In genomic region chr5:44089419-44090125, GRCh38 we compare ENCODE assay signal across 17 cellular contexts.
"Had no signal": no experiment of that assay in that cellular context is flagged by ENCODE, and none has a peak within 500 bp of the region (broad histone marks: within the 10 kb centered on the region; RNA-seq: fewer than 3 reads in every experiment).

No MANE protein-coding gene starts in this region.

- ATAC-seq: activated CD4-positive, CD25-positive, alpha-beta regulatory T cell treated with anti-CD3 and anti-CD28 coated beads, Interleukin-2, amount 50 U/mL, for 24 hours; activated naive CD8-positive, alpha-beta T cell treated with anti-CD3 and anti-CD28 coated beads, Interleukin-2, amount 50 U/mL, for 24 hours; stimulated activated memory B cell treated with anti-CD40 and anti-IgM and Interleukin-4, amounts not matched to agents 10 μg/mL and 1 μg/mL and 100 μg/mL, for 72 hours; T-cell had no signal

- H3K27me3 ChIP-seq: dorsolateral prefrontal cortex, tibial nerve had no signal

- H3K27ac ChIP-seq: dorsolateral prefrontal cortex, psoas muscle had no signal

- DNase-seq: activated CD4-positive, alpha-beta T cell treated with anti-CD3 and anti-CD28 coated beads, Interleukin-2, amount 50 U/mL, for 1 hour; activated naive CD4-positive, alpha-beta T cell; activated naive CD8-positive, alpha-beta T cell treated with anti-CD3 and anti-CD28 coated beads, Interleukin-2, amount 50 U/mL, for 24 hours; dorsolateral prefrontal cortex; endodermal cell; kidney glomerular epithelial cell; mammary epithelial cell; naive B cell; psoas muscle; SK-N-SH; stimulated activated CD4-positive, alpha-beta T cell treated with anti-CD3 and anti-CD28 coated beads, Interleukin-12 subunit alpha, Interleukin-12 subunit beta, amount 100 ng/mL, for 4 hours; stimulated activated CD4-positive, alpha-beta T cell treated with anti-CD3 and anti-CD28 coated beads, Interleukin-2, amount 100 ng/mL, for 24 hours; T-cell; T1000 had no signal

- H3K4me1 ChIP-seq: psoas muscle had no signal

- H3K4me3 ChIP-seq: dorsolateral prefrontal cortex, psoas muscle, tibial nerve had no signal

- H3K36me3 ChIP-seq: tibial nerve had no signal

- H3K9me3 ChIP-seq: psoas muscle, SK-N-SH, tibial nerve had no signal
